In genomic region chr18:48152549-48152948, GRCh38 we compare ENCODE assay signal across 1 cellular context.
TF ChIP-seq lines count a peak whose summit lies in the region.

No MANE protein-coding gene starts in this region.

TF ChIP-seq in HCT116, 20 proteins besides CTCF, POLR2A, EP300 and RAD21 (continued from another document):
- TF ChIP-seq REST (IDR thresholded peaks at IDR 0.05; ENCODE audit: low read depth), result no peak
